Comparison of ENCODE assay signal across 23 cellular contexts in the genomic region with DNA sequence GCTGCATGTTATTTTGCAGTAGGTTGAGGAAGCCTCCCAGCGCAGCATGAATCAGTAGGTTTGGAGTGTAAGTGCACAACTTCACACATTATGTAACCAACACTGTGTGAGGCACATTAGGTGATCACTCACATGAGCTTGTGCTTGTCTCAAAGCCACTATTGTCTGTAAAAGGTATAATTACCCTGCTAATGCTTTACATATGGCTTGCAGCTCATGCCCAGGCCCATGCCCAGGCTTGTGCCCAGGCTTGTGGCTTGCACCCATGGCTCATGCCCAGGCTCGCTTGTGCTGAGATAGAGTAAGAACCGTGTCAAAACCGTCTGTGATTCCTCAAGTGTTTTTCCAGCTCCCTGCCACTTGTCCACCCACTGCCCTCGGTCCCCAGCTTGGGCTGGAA.
"Had no signal": no experiment of that assay in that cellular context is flagged by ENCODE, and none has a peak within 500 bp of the region (broad histone marks: within the 10 kb centered on the region; RNA-seq: fewer than 3 reads in every experiment).

No MANE protein-coding gene starts in this region.

- H3K4me3 ChIP-seq: breast epithelium, K562 had no signal

- ATAC-seq: activated CD8-positive, alpha-beta memory T cell treated with anti-CD3 and anti-CD28 coated beads, Interleukin-2, amount 10 ng/mL, durations not matched to agents 7 days and 5 days; K562; PC-3; T-helper 17 cell; WTC11 had no signal

- H3K4me1 ChIP-seq: breast epithelium had no signal

- H3K36me3 ChIP-seq: breast epithelium had no signal

- H3K27me3 ChIP-seq: breast epithelium had no signal

- DNase-seq: activated CD4-positive, alpha-beta T cell treated with anti-CD3 and anti-CD28 coated beads, Interleukin-2, amount 10 ng/mL, durations not matched to agents 24 days and 14 days; activated CD4-positive, alpha-beta T cell treated with anti-CD3 and anti-CD28 coated beads, Interleukin-2, amount 50 U/mL, for 48 hours; activated CD4-positive, CD25-positive, alpha-beta regulatory T cell treated with anti-CD3 and anti-CD28 coated beads, Interleukin-2, amount 50 U/mL, for 72 hours; activated CD8-positive, alpha-beta memory T cell treated with anti-CD3 and anti-CD28 coated beads, Interleukin-2, amount 10 ng/mL, durations not matched to agents 7 days and 5 days; activated effector memory CD4-positive, alpha-beta T cell treated with Interleukin-2 at 50 U/mL for 16 hours; activated naive CD4-positive, alpha-beta T cell; activated T-cell treated with anti-CD3 and anti-CD28 coated beads, Interleukin-2, amount 50 U/mL, for 24 hours; aorta; central memory CD4-positive, alpha-beta T cell; Kasumi-1; NCI-H1092; NCI-H1930; NCI-H2107; NCI-H510A treated with DMSO at 0.1 percent for 48 hours; NCI-H69; NK-92 treated with Interleukin-12 subunit alpha and Interleukin-12 subunit beta, amount 100 ng/mL, for 24 hours; PC-3; SIG-M5; T-helper 17 cell; T-helper 9 cell had no signal

- H3K27ac ChIP-seq: breast epithelium had no signal
